Comparison of ENCODE assay signal across 27 cellular contexts in genomic region chr16:52090080-52090479, GRCh38.
A peak's percentile ranks its signal among the peaks of the same experiment; 100 is the strongest.
DNase-seq lines count a peak whose midpoint lies in the region; ATAC-seq and TF ChIP-seq lines count a peak whose summit lies in the region.
"Had no signal": no experiment of that assay in that cellular context is flagged by ENCODE, and none has a peak within 500 bp of the region (broad histone marks: within the 10 kb centered on the region; RNA-seq: fewer than 3 reads in every experiment).

No MANE protein-coding gene starts in this region.

- no peaks in the 10 kb centered on the region for H3F3A ChIP-seq in GM23248 (ENCODE audit: insufficient read depth)
- no peaks in the 10 kb centered on the region for H3F3A ChIP-seq in PC-3 (ENCODE audit: low read length, unreplicated experiment)

- H2AK5ac ChIP-seq in neuronal stem cell (ENCODE audit: low read depth, low read length): no peak overlapping the region

- H3K36me3 ChIP-seq in GM23248 (ENCODE audit: low read depth) (no peaks in the 10 kb centered on the region), neuronal stem cell (replicated peaks in 1 of 2; ENCODE audit: control insufficient read depth in 2 of 2, insufficient read depth in 2 of 2, low read length in 2 of 2) (no peaks in the 10 kb centered on the region), PC-3 (ENCODE audit: low read depth, low read length) (no peaks in the 10 kb centered on the region)
- H3K36me3 ChIP-seq: gastrocnemius medialis, right atrium auricular region, SJCRH30, transverse colon had no signal

- H3K9me2 ChIP-seq in GM23248 (ENCODE audit: insufficient read depth) (no peaks in the 10 kb centered on the region), PC-3 (replicated peaks; ENCODE audit: low read length) (no peaks in the 10 kb centered on the region)

- BruUV-seq in PC-3 (replicated peaks; lab: Mats Ljungman, UMichigan): no TSS peak

- no peak overlapping the region for H2AFZ ChIP-seq in GM23248
- no peak overlapping the region for H2AFZ ChIP-seq in neuronal stem cell (ENCODE audit: low read length)
- H2AFZ ChIP-seq in PC-3 (ENCODE audit: low read length): no peak overlapping the region
- H2AFZ ChIP-seq: PC-9 had no signal

- no peaks in the 10 kb centered on the region for H3K36me3 Mint-ChIP-seq in glutamatergic neuron (ENCODE audit: unreplicated experiment)
- no peaks in the 10 kb centered on the region for H3K36me3 Mint-ChIP-seq in activated CD4-positive, alpha-beta T cell treated with anti-CD3 and anti-CD28 coated beads, Interleukin-2, amount 10 ng/mL, durations not matched to agents 24 days and 14 days (ENCODE audit: low read depth)
- H3K36me3 Mint-ChIP-seq: CD14-positive monocyte, memory B cell had no signal

- no peak overlapping the region for H2BK15ac ChIP-seq in neuronal stem cell (ENCODE audit: low read length)

- H3K9ac ChIP-seq in GM23248 (no peak overlapping the region), neuronal stem cell (ENCODE audit: low read depth, low read length, poor library complexity) (no peak overlapping the region), PC-3 (ENCODE audit: low read length) (no peak overlapping the region)

- TF ChIP-seq CTCF in glutamatergic neuron (IDR thresholded peaks at IDR 0.05; ENCODE audit: partially characterized antibody, unreplicated experiment) (no peak), PC-3 (conservative IDR thresholded peaks at IDR 0.05; ENCODE audit: low read depth, low read length) (no peak)

- H3K9me3 ChIP-seq in GM23248 (ENCODE audit: low read depth) (no peaks in the 10 kb centered on the region), neuronal stem cell (replicated peaks in 1 of 2; ENCODE audit: control insufficient read depth in 2 of 2, insufficient read depth in 1 of 2, low read depth in 1 of 2, low read length in 2 of 2) (no peaks in the 10 kb centered on the region), PC-3 (ENCODE audit: low read length) (no peaks in the 10 kb centered on the region; the same call in 1 of the 2 replicates)
- H3K9me3 ChIP-seq: gastrocnemius medialis, right atrium auricular region, SJCRH30, transverse colon had no signal

- ATAC-seq in PC-3: no peak
- ATAC-seq: gastrocnemius medialis, HCT116 had no signal

- peaks cover 7% of the 10 kb centered on the region for H3K4me1 Mint-ChIP-seq in glutamatergic neuron (ENCODE audit: low read depth, unreplicated experiment)
- H3K4me1 Mint-ChIP-seq in activated CD4-positive, alpha-beta T cell treated with anti-CD3 and anti-CD28 coated beads, Interleukin-2, amount 10 ng/mL, durations not matched to agents 24 days and 14 days: no peaks in the 10 kb centered on the region
- H3K4me1 Mint-ChIP-seq: CD14-positive monocyte, memory B cell had no signal

- peak overlapping the region; percentile 90 for H3K27ac Mint-ChIP-seq in glutamatergic neuron (ENCODE audit: unreplicated experiment)
- H3K27ac Mint-ChIP-seq in activated CD4-positive, alpha-beta T cell treated with anti-CD3 and anti-CD28 coated beads, Interleukin-2, amount 10 ng/mL, durations not matched to agents 24 days and 14 days: no peak overlapping the region
- H3K27ac Mint-ChIP-seq: CD14-positive monocyte, memory B cell had no signal

- H2BK120ac ChIP-seq in neuronal stem cell (ENCODE audit: low read depth, low read length): no peak overlapping the region

- H3K27ac ChIP-seq in GM23248 (no peak overlapping the region), neuronal stem cell (replicated peaks; ENCODE audit: low read length) (no peak overlapping the region), PC-3 (ENCODE audit: low read length) (no peak overlapping the region)
- H3K27ac ChIP-seq: dorsolateral prefrontal cortex, gastrocnemius medialis, PC-9, right atrium auricular region, SJCRH30, transverse colon had no signal

- H2BK12ac ChIP-seq in neuronal stem cell (ENCODE audit: low read length): no peak overlapping the region

- H4K8ac ChIP-seq in neuronal stem cell (ENCODE audit: low read depth, low read length): no peak overlapping the region

- H3K4me2 ChIP-seq in GM23248 (ENCODE audit: unreplicated experiment) (no peak overlapping the region), neuronal stem cell (ENCODE audit: insufficient read depth, low read length, poor library complexity, severe bottlenecking) (no peak overlapping the region), PC-3 (ENCODE audit: low read length) (no peak overlapping the region)
- H3K4me2 ChIP-seq: PC-9 had no signal

- H3K4me1 ChIP-seq in GM23248 (ENCODE audit: insufficient read depth) (no peaks in the 10 kb centered on the region), neuronal stem cell (ENCODE audit: control insufficient read depth in 2 of 2, insufficient read depth in 1 of 2, low read depth in 1 of 2, low read length in 2 of 2) (no peaks in the 10 kb centered on the region), PC-3 (ENCODE audit: insufficient read depth, low read length) (no peaks in the 10 kb centered on the region)
- H3K4me1 ChIP-seq: gastrocnemius medialis, right atrium auricular region, SJCRH30, transverse colon had no signal

- H3K4me3 ChIP-seq in GM23248 (no peak overlapping the region), neuronal stem cell (ENCODE audit: low read length in 2 of 2) (no peak overlapping the region), PC-3 (ENCODE audit: low read length) (no peak overlapping the region)
- H3K4me3 ChIP-seq: dorsolateral prefrontal cortex, gastrocnemius medialis, PC-9, right atrium auricular region, SJCRH30, transverse colon had no signal

- no peak overlapping the region for H3K18ac ChIP-seq in neuronal stem cell (ENCODE audit: low read length)

- peak; percentile 21 for DNase-seq in AG08395 (ENCODE audit: low spot score)
- peak; percentile 54 for DNase-seq in GM23248
- peak; percentile 7 for DNase-seq in SW480 (ENCODE audit: low spot score)
- no peak for DNase-seq in glutamatergic neuron
- no peak for DNase-seq in activated CD4-positive, alpha-beta T cell treated with anti-CD3 and anti-CD28 coated beads, Interleukin-2, amount 10 ng/mL, durations not matched to agents 24 days and 14 days
- DNase-seq in neuronal stem cell (ENCODE audit: low spot score): no peak
- DNase-seq in PC-3: no peak
- DNase-seq in stimulated activated CD4-positive, alpha-beta T cell treated with anti-CD3 and anti-CD28 coated beads, Interleukin-4, amount 100 ng/mL, for 4 hours: no peak
- DNase-seq: activated CD4-positive, alpha-beta T cell treated with anti-CD3 and anti-CD28 coated beads for 4 hours; activated naive CD4-positive, alpha-beta T cell treated with anti-CD3 and anti-CD28 coated beads, Interleukin-2, amount 50 U/mL, for 16 hours; dorsolateral prefrontal cortex; gastrocnemius medialis; GDM1; KBM-7; NCI-H1048; NCI-H2029; NCI-H345; occipital lobe; PC-9; SJCRH30; stimulated activated CD4-positive, alpha-beta T cell treated with anti-CD3 and anti-CD28 coated beads, Interleukin-12 subunit alpha, Interleukin-12 subunit beta, amount 100 ng/mL, for 4 hours; T-helper 1 cell; transverse colon had no signal

- H3K79me1 ChIP-seq in neuronal stem cell (ENCODE audit: low read depth, low read length): no peaks in the 10 kb centered on the region

- peaks cover 2% of the 10 kb centered on the region for H3K27me3 Mint-ChIP-seq in glutamatergic neuron (ENCODE audit: unreplicated experiment)
- no peaks in the 10 kb centered on the region for H3K27me3 Mint-ChIP-seq in activated CD4-positive, alpha-beta T cell treated with anti-CD3 and anti-CD28 coated beads, Interleukin-2, amount 10 ng/mL, durations not matched to agents 24 days and 14 days
- H3K27me3 Mint-ChIP-seq: memory B cell had no signal

- in situ Hi-C loops in GM23248 (cut with MboI): no loop called here

- H4K91ac ChIP-seq in neuronal stem cell (ENCODE audit: low read depth, low read length, poor library complexity): no peak overlapping the region

- no peak overlapping the region for H2BK5ac ChIP-seq in neuronal stem cell (ENCODE audit: low read length)

- CTCF ChIA-PET in PC-3 (lab: Charles Lee): no interaction called here

- intact Hi-C loops in activated CD4-positive, alpha-beta T cell treated with anti-CD3 and anti-CD28 coated beads, Interleukin-2, amount 10 ng/mL, durations not matched to agents 24 days and 14 days (cut with micrococcal nuclease): no loop called here
- intact Hi-C loops in PC-3 (cut with micrococcal nuclease): no loop called here

- peaks cover 3% of the 10 kb centered on the region for H3K9me3 Mint-ChIP-seq in glutamatergic neuron (ENCODE audit: unreplicated experiment)
- H3K9me3 Mint-ChIP-seq in activated CD4-positive, alpha-beta T cell treated with anti-CD3 and anti-CD28 coated beads, Interleukin-2, amount 10 ng/mL, durations not matched to agents 24 days and 14 days: no peaks in the 10 kb centered on the region

- POLR2A ChIA-PET in PC-3 (lab: Charles Lee; ENCODE audit: unreplicated experiment): no interaction called here

- no peak overlapping the region for H3K4me3 Mint-ChIP-seq in glutamatergic neuron (ENCODE audit: unreplicated experiment)
- no peak overlapping the region for H3K4me3 Mint-ChIP-seq in activated CD4-positive, alpha-beta T cell treated with anti-CD3 and anti-CD28 coated beads, Interleukin-2, amount 10 ng/mL, durations not matched to agents 24 days and 14 days
- H3K4me3 Mint-ChIP-seq: CD14-positive monocyte, memory B cell had no signal

- H4K20me1 ChIP-seq in GM23248 (ENCODE audit: insufficient read depth) (no peaks in the 10 kb centered on the region), PC-3 (ENCODE audit: low read length) (no peaks in the 10 kb centered on the region)

- no peak overlapping the region for H3K4ac ChIP-seq in neuronal stem cell (ENCODE audit: low read length)

- H3K23ac ChIP-seq in neuronal stem cell (ENCODE audit: low read depth, low read length, poor library complexity): no peak overlapping the region

- H3K14ac ChIP-seq in neuronal stem cell (ENCODE audit: low read length): no peak overlapping the region

- H3K27me3 ChIP-seq in GM23248 (replicated peaks; ENCODE audit: insufficient read depth) (no peaks in the 10 kb centered on the region; the same call in 1 of the 2 replicates), neuronal stem cell (ENCODE audit: control insufficient read depth in 3 of 3, insufficient read depth in 3 of 3, low read depth in 1 of 3, low read length in 3 of 3) (peaks cover 0 to 2% (median 0%) of the 10 kb centered on the region in 3 experiments), PC-3 (ENCODE audit: low read length) (no peaks in the 10 kb centered on the region)
- H3K27me3 ChIP-seq: dorsolateral prefrontal cortex, gastrocnemius medialis, right atrium auricular region, SJCRH30, transverse colon had no signal

- no peaks in the 10 kb centered on the region for H3K79me2 ChIP-seq in GM23248 (ENCODE audit: insufficient read depth)
- H3K79me2 ChIP-seq in PC-3 (ENCODE audit: low read length): no peaks in the 10 kb centered on the region

Comparison
In these comparisons a context has a peak if more than half of its experiments do, and no peak if none do; other contexts are left out.
1. DNase-seq: peak in AG08395 (single experiment), GM23248 (single experiment) and SW480 (single experiment); none in glutamatergic neuron (single experiment), activated CD4-positive, alpha-beta T cell treated with anti-CD3 and anti-CD28 coated beads, Interleukin-2, amount 10 ng/mL, durations not matched to agents 24 days and 14 days (single experiment), neuronal stem cell (single experiment), PC-3 (single experiment) and stimulated activated CD4-positive, alpha-beta T cell treated with anti-CD3 and anti-CD28 coated beads, Interleukin-4, amount 100 ng/mL, for 4 hours (0 of 2).